In the genomic region with DNA sequence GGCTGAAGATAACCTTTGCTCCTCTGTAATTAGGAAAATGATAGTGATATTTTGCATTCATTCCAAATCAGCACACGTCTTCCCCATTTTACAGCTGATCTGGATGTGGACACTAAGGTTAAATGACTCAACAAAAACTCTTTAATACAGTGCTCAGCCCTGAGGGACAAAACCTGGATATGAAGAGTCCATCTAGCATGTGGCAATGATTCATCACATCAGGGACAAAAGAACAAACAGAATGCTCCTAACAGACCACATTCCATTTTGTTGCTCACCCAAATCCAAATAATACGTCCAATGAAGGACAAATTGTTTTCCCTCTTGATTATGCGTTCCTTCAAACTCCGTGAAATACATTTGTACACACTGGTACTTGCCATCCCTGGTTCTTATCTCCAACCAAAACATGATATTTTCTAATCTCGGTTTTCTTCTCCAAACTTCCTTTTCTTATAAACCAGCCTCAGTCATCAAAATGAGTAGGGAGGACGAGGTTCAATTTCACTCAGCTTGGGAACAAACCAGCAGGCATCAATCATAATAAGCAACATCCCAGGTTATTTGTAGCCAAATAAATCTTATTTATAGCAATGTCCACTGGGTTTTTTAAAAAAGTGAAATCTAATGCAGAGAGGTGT, we compare ENCODE assay signal across 13 cellular contexts. TPM values are rescaled to one million over a fixed set of nuclear protein-coding genes. Genes with fewer than 3 reads are reported as not detected.
DNase-seq lines count a peak whose midpoint lies in the region; ATAC-seq, FAIRE-seq and TF ChIP-seq lines count a peak whose summit lies in the region.
"Had no signal": no experiment of that assay in that cellular context is flagged by ENCODE, and none has a peak within 500 bp of the region (broad histone marks: within the 10 kb centered on the region; RNA-seq: fewer than 3 reads in every experiment).

No MANE protein-coding gene starts in this region.

- in situ Hi-C loops in astrocyte of the spinal cord (cut with HindIII; ENCODE audit: low sequenced_read_pairs) = no loop called here

- no peaks in the 10 kb centered on the region for H3K36me3 ChIP-seq in keratinocyte (ENCODE audit: control insufficient read depth in 2 of 2, extremely low read depth in 1 of 2, insufficient read depth in 2 of 2, low read length in 2 of 2)
- peaks cover 39% of the 10 kb centered on the region for H3K36me3 ChIP-seq in lower lobe of right lung
- H3K36me3 ChIP-seq: neutrophil had no signal

- H3K9me3 ChIP-seq in keratinocyte (ENCODE audit: control insufficient read depth, low read depth, low read length) (no peaks in the 10 kb centered on the region), lower lobe of right lung (no peaks in the 10 kb centered on the region)
- H3K9me3 ChIP-seq: neutrophil had no signal

- dilution Hi-C loops in keratinocyte (cut with MboI; ENCODE audit: extremely low pct_ligation_motif_present, low sequenced_read_pairs) = no loop called here

- H3K9ac ChIP-seq in keratinocyte (ENCODE audit: control insufficient read depth, extremely low read depth, insufficient read depth, low read length) = no peak overlapping the region

- H3K4me3 ChIP-seq in astrocyte of the spinal cord (ENCODE audit: low read depth, low read length) = no peak overlapping the region
- H3K4me3 ChIP-seq in keratinocyte (ENCODE audit: control insufficient read depth in 2 of 3, extremely low read depth in 1 of 3, insufficient read depth in 2 of 3, low read depth in 1 of 3, low read length in 3 of 3) = no peak overlapping the region
- no peak overlapping the region for H3K4me3 ChIP-seq in lower lobe of right lung

- H3K4me1 ChIP-seq in keratinocyte (ENCODE audit: control insufficient read depth, extremely low read depth, insufficient read depth, low read length) (peaks cover 5% of the 10 kb centered on the region), lower lobe of right lung (no peaks in the 10 kb centered on the region)

- H3K27ac ChIP-seq in keratinocyte (ENCODE audit: control insufficient read depth, insufficient read depth, low read length) = no peak overlapping the region
- no peak overlapping the region for H3K27ac ChIP-seq in lower lobe of right lung
- H3K27ac ChIP-seq: neutrophil had no signal

- peak; percentile 64 for FAIRE-seq in keratinocyte (lab: Jason Lieb, UNC)

- ATAC-seq in lower lobe of right lung = no peak
- no peak for ATAC-seq in GM18517 (IDR thresholded peaks at IDR 0.05; ENCODE audit: unreplicated experiment)

- no peaks in the 10 kb centered on the region for H3K27me3 ChIP-seq in keratinocyte (ENCODE audit: control insufficient read depth, extremely low read depth, insufficient read depth, low read length)
- no peaks in the 10 kb centered on the region for H3K27me3 ChIP-seq in lower lobe of right lung (ENCODE audit: low read depth)
- H3K27me3 ChIP-seq: neutrophil had no signal

- no peak overlapping the region for H3K4me2 ChIP-seq in keratinocyte (ENCODE audit: control insufficient read depth, extremely low read depth, insufficient read depth, low read depth, low read length)

- no peak for TF ChIP-seq CTCF in astrocyte of the spinal cord (IDR thresholded peaks at IDR 0.05; ENCODE audit: low read depth, low read length)
- TF ChIP-seq CTCF in keratinocyte (optimal IDR thresholded peaks at IDR 0.05 in 1 of 3, IDR thresholded peaks at IDR 0.05 in 1 of 3, conservative IDR thresholded peaks at IDR 0.05 in 1 of 3; ENCODE audit: extremely low read depth in 1 of 3, insufficient read depth in 2 of 3, low read length in 3 of 3) = no peak
- no peak for TF ChIP-seq CTCF in lower lobe of right lung (IDR thresholded peaks at IDR 0.05)

- no peak overlapping the region for H2AFZ ChIP-seq in keratinocyte (ENCODE audit: control insufficient read depth, low read length)

- intact Hi-C loops in lower lobe of right lung (cut with DNase I) = no loop called here

- DNase-seq in COLO829 (ENCODE audit: low spot score) (peak; percentile 76), HT-29 (ENCODE audit: low spot score) (peak; percentile 65), astrocyte of the spinal cord (ENCODE audit: low read depth, low spot score) (peak; percentile 55), keratinocyte (ENCODE audit: low read depth, low spot score) (no peak), lower lobe of right lung (no peak), HK-2 (ENCODE audit: unreplicated experiment) (no peak), C1 segment of cervical spinal cord (lab: John Stamatoyannopoulos, UW) (no peak)
- DNase-seq: activated B cell treated with CpG ODN at 0.5 μM for 24 hours; activated naive CD4-positive, alpha-beta T cell; central memory CD4-positive, alpha-beta T cell; NCI-H2171 had no signal

- no peaks in the 10 kb centered on the region for H4K20me1 ChIP-seq in keratinocyte (ENCODE audit: control insufficient read depth, extremely low read depth, insufficient read depth, low read length)

- no peaks in the 10 kb centered on the region for H3K9me1 ChIP-seq in keratinocyte (ENCODE audit: control insufficient read depth, extremely low read depth, insufficient read depth, low read length)

- H3K79me2 ChIP-seq in keratinocyte (ENCODE audit: control insufficient read depth, insufficient read depth, low read length) = no peaks in the 10 kb centered on the region

RNA-seq across cellular contexts. Expression of a gene that starts 53.7 kb away (rescaled TPM):
- 20.8 and 22.2 TPM in 2 replicates for total RNA-seq in HT-29 (2014; rRNA removed; shearing (Covaris generic))
- 14.7 to 27.0 TPM (median 24.7 TPM) in 3 replicates for polyA plus RNA-seq in keratinocyte
- polyA plus RNA-seq in keratinocyte (2011; ENCODE audit: low read depth) = 11.3 TPM
- polyA plus RNA-seq in keratinocyte (2011; cell fraction: cytosol; rRNA removed) = 16.7 and 31.1 TPM in 2 replicates
- polyA plus RNA-seq in keratinocyte (2011; cell fraction: nucleus; rRNA removed) = 13.5 and 14.6 TPM in 2 replicates
- 9.4 and 25.2 TPM in 2 replicates for polyA plus RNA-seq in keratinocyte (2012; ENCODE audit: low replicate concordance)
- 7.5 to 52.4 TPM (median 24.7 TPM) in 3 replicates for polyA minus RNA-seq in keratinocyte
- polyA minus RNA-seq in keratinocyte (2011; cell fraction: cytosol; rRNA and poly(A)+ RNA removed) = 63.7 TPM
- polyA minus RNA-seq in keratinocyte (2011; cell fraction: nucleus; rRNA and poly(A)+ RNA removed) = 15.8 and 27.8 TPM in 2 replicates
- 24.9 TPM for total RNA-seq in lower lobe of right lung

Comparison
In these comparisons a context has a peak if more than half of its experiments do, and no peak if none do; other contexts are left out.
1. DNase-seq: peak in COLO829 (single experiment), HT-29 (single experiment) and astrocyte of the spinal cord (single experiment); none in keratinocyte (single experiment), lower lobe of right lung (single experiment), HK-2 (single experiment) and C1 segment of cervical spinal cord (0 of 14).